Comparison of ENCODE assay signal across 1 cellular context in the genomic region with DNA sequence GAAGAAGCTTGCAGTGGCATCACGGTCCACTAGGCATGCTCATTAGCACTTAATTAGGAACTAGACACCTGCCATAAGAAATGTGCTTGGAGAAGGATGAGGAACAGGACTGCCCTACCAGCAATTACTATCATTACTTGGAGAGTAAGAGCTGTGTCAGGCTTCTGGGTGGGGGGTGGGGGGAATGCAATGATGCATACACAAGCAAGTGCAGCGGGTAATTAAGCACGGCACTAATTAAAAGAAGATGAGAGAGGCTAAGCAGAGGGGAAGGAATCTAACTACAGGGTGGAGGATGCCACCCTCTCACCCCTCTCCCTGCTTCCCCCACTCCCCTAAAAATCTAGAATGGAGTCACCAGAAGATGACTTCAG.
TF ChIP-seq lines count a peak whose summit lies in the region.

No MANE protein-coding gene starts in this region.

TF ChIP-seq in IMR-90, 13 proteins besides CTCF, POLR2A, EP300 and RAD21:
- TF ChIP-seq USF2 (IDR thresholded peaks at IDR 0.05; ENCODE audit: low read depth, low read length) (no peak), RFX5 (IDR thresholded peaks at IDR 0.05; ENCODE audit: low read depth, low read length) (no peak), MAFK (IDR thresholded peaks at IDR 0.05; ENCODE audit: low read depth, low read length) (no peak)
